In genomic region chr17:75153854-75154194, GRCh38 we compare ENCODE assay signal across 7 cellular contexts. TPM values are rescaled to one million over a fixed set of nuclear protein-coding genes. Genes with fewer than 3 reads are reported as not detected.
DNase-seq lines count a peak whose midpoint lies in the region; ATAC-seq and TF ChIP-seq lines count a peak whose summit lies in the region.

No MANE protein-coding gene starts in this region.

- no peaks in the 10 kb centered on the region for H3K27me3 ChIP-seq in breast epithelium
- no peaks in the 10 kb centered on the region for H3K27me3 ChIP-seq in subcutaneous abdominal adipose tissue (ENCODE audit: control insufficient read depth in 5 of 5, insufficient read depth in 4 of 5, low read length in 5 of 5)

- H3K27ac ChIP-seq in breast epithelium (peak overlapping the region; percentile 40 to 87), subcutaneous abdominal adipose tissue (ENCODE audit: low read depth, low read length) (no peak overlapping the region)

- peak overlapping the region in 4 of 5 donors; percentile 77 to 86 (median 81) for H3K9ac ChIP-seq in subcutaneous abdominal adipose tissue (ENCODE audit: low read length in 5 of 5)

- ATAC-seq in GM21723 (IDR thresholded peaks at IDR 0.05; ENCODE audit: unreplicated experiment) (peak; percentile 13), GM21528 (IDR thresholded peaks at IDR 0.05; ENCODE audit: low FRiP score, unreplicated experiment) (no peak)

- intact Hi-C loops in breast epithelium (cut with DNase I; ENCODE audit: low total_unique reads) = no loop called here

- no peaks in the 10 kb centered on the region for H3K9me3 ChIP-seq in breast epithelium
- no peaks in the 10 kb centered on the region for H3K9me3 ChIP-seq in subcutaneous abdominal adipose tissue (ENCODE audit: control insufficient read depth in 5 of 5, low read length in 5 of 5)

- TF ChIP-seq POLR2A in breast epithelium (IDR thresholded peaks at IDR 0.05) = no peak

- TF ChIP-seq CTCF in breast epithelium (IDR thresholded peaks at IDR 0.05) = no peak

- H3K4me1 ChIP-seq in breast epithelium (no peaks in the 10 kb centered on the region), subcutaneous abdominal adipose tissue (ENCODE audit: control insufficient read depth in 5 of 5, insufficient read depth in 5 of 5, low read length in 5 of 5) (peaks cover 0 to 19% (median 17%) of the 10 kb centered on the region in 5 donors)

- DNase-seq in NCI-H1105 (lab: John Stamatoyannopoulos, UW) = peak; percentile 31
- no peak for DNase-seq in breast epithelium (ENCODE audit: low spot score in 2 of 2)
- DNase-seq in lung microvascular endothelial cell (ENCODE audit: low read depth in 2 of 2) = peak; percentile 26 to 37

- H3K36me3 ChIP-seq in breast epithelium (no peaks in the 10 kb centered on the region), subcutaneous abdominal adipose tissue (ENCODE audit: control insufficient read depth in 5 of 5, insufficient read depth in 5 of 5, low read length in 5 of 5) (no peaks in the 10 kb centered on the region)

- H3K4me3 ChIP-seq in GM08714 (ENCODE audit: low read length) = peak overlapping the region; percentile 92
- peak overlapping the region; percentile 77 to 92 (median 86) for H3K4me3 ChIP-seq in breast epithelium
- peak overlapping the region in 4 of 5 donors; percentile 83 to 89 (median 88) for H3K4me3 ChIP-seq in subcutaneous abdominal adipose tissue (ENCODE audit: low read depth in 1 of 5, low read length in 5 of 5)

RNA-seq across cellular contexts. Expression of gene JPT1, which starts 0.5 kb away (rescaled TPM):
- 10 to 100 TPM in 2 of 3 donors, 1 to 10 TPM in 1; 9.9 to 30.5 (median 24.9) TPM for total RNA-seq in breast epithelium
- 72.4 and 119 TPM in 2 replicates for total RNA-seq in lung microvascular endothelial cell

RNA-seq across cellular contexts. Expression of gene NT5C, which starts 22.3 kb away (rescaled TPM):
- 100 to 1,000 TPM in 1 of 3 donors, 10 to 100 TPM in 2; 79.6 to 106 (median 91.4) TPM for total RNA-seq in breast epithelium
- 34.7 and 38.7 TPM in 2 replicates for total RNA-seq in lung microvascular endothelial cell

RNA-seq across cellular contexts. Expression of gene SUMO2, which starts 28.9 kb away (rescaled TPM):
- total RNA-seq in breast epithelium (10 to 100 TPM; 68.8 to 78.6 (median 74.6) TPM), lung microvascular endothelial cell (89.4 and 100 TPM in 2 replicates)

RNA-seq across cellular contexts. Expression of gene ARMC7, which starts 44.1 kb away (rescaled TPM):
- total RNA-seq in breast epithelium (1 to 10 TPM; 3.4 to 6.7 (median 5.6) TPM), lung microvascular endothelial cell (2.4 and 2.8 TPM in 2 replicates)

RNA-seq across cellular contexts. Expression of gene NUP85, which starts 51.7 kb away (rescaled TPM):
- 10 to 100 TPM; 37.1 to 40.2 (median 37.7) TPM for total RNA-seq in breast epithelium
- total RNA-seq in lung microvascular endothelial cell = 28.3 and 31.5 TPM in 2 replicates

Comparison
In these comparisons a context has a peak if more than half of its experiments do, and no peak if none do; other contexts are left out.
1. DNase-seq: peak in NCI-H1105 (single experiment) and lung microvascular endothelial cell (2 of 2); none in breast epithelium (0 of 2).
2. Peak in every context shown above with its lines, with median percentiles within 50 percentile points of each other: H3K4me3 ChIP-seq.